ENCODE assay signal across 24 cellular contexts in the genomic region with DNA sequence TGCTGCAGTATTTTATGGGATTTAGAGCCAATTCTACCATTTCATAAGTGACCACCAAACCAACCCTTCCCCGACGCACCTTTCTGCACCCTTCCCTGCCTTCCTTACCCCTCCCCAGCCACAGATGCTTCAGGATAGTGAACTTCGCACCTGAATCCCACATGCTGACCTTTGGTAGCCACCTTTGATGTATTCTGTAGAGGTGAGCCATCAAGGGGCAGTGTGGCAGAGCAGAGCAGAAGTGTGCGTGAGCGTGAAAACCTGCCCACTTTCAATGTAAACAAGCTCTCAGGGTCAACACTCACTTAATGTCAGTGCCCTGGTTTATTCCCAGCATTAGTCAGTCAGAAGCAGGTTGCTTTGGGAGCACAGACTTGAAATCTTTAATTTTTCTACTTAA.
"Had no signal": no experiment of that assay in that cellular context is flagged by ENCODE, and none has a peak within 500 bp of the region (broad histone marks: within the 10 kb centered on the region; RNA-seq: fewer than 3 reads in every experiment).

No MANE protein-coding gene starts in this region.

- H3K4me3 Mint-ChIP-seq: effector memory CD8-positive, alpha-beta T cell; immature natural killer cell; memory B cell; natural killer cell; stimulated activated naive CD8-positive, alpha-beta T cell treated with anti-CD3 and anti-CD28 coated beads, Interleukin-15, amount 100 ng/mL, for 72 hours had no signal

- H3K9me3 ChIP-seq: neutrophil, suprapubic skin had no signal

- H3K4me1 Mint-ChIP-seq: memory B cell; stimulated activated naive CD8-positive, alpha-beta T cell treated with anti-CD3 and anti-CD28 coated beads, Interleukin-15, amount 100 ng/mL, for 72 hours had no signal

- H3K27ac Mint-ChIP-seq: effector memory CD8-positive, alpha-beta T cell; immature natural killer cell; memory B cell; natural killer cell; progenitor cell of endocrine pancreas; stimulated activated naive CD8-positive, alpha-beta T cell treated with anti-CD3 and anti-CD28 coated beads, Interleukin-15, amount 100 ng/mL, for 72 hours had no signal

- ATAC-seq: effector memory CD8-positive, alpha-beta T cell; left colon; left ventricle myocardium superior; natural killer cell; sciatic nerve; stimulated activated naive CD8-positive, alpha-beta T cell treated with anti-CD3 and anti-CD28 coated beads, Interleukin-15, amount 100 ng/mL, for 72 hours had no signal

- H3K4me3 ChIP-seq: lung, smooth muscle cell, suprapubic skin had no signal

- H3K27me3 Mint-ChIP-seq: memory B cell; progenitor cell of endocrine pancreas; stimulated activated naive CD8-positive, alpha-beta T cell treated with anti-CD3 and anti-CD28 coated beads, Interleukin-15, amount 100 ng/mL, for 72 hours had no signal

- H3K4me2 ChIP-seq: smooth muscle cell had no signal

- H3K36me3 Mint-ChIP-seq: memory B cell, natural killer cell had no signal

- H3K9me3 Mint-ChIP-seq: effector memory CD8-positive, alpha-beta T cell; immature natural killer cell; memory B cell; natural killer cell; stimulated activated naive CD8-positive, alpha-beta T cell treated with anti-CD3 and anti-CD28 coated beads, Interleukin-15, amount 100 ng/mL, for 72 hours had no signal

- H3K27me3 ChIP-seq: neutrophil, suprapubic skin had no signal

- DNase-seq: cortex of kidney; effector memory CD8-positive, alpha-beta T cell; hypothalamus; immature natural killer cell; islet precursor cell; kidney glomerular epithelial cell; left colon; left ventricle myocardium superior; natural killer cell; stimulated activated CD4-positive, alpha-beta T cell treated with anti-CD3 and anti-CD28 coated beads, Interleukin-12 subunit alpha, Interleukin-12 subunit beta, amount 100 ng/mL, for 4 hours; stimulated activated CD4-positive, alpha-beta T cell treated with anti-CD3 and anti-CD28 coated beads, Interleukin-1b, Interleukin-23, amount 100 ng/mL, for 48 hours; stimulated activated CD4-positive, alpha-beta T cell treated with anti-CD3 and anti-CD28 coated beads, Interleukin-4, amount 100 ng/mL, for 1 hour; stimulated activated CD8-positive, alpha-beta memory T cell treated with anti-CD3 and anti-CD28 coated beads, Interleukin-4, amount 100 ng/mL, for 48 hours; stimulated activated naive CD4-positive, alpha-beta T cell; stimulated activated naive CD8-positive, alpha-beta T cell treated with anti-CD3 and anti-CD28 coated beads, Interleukin-15, amount 100 ng/mL, for 72 hours; trophoblast cell had no signal

- H2AFZ ChIP-seq: parathyroid adenoma had no signal

- H3K9ac ChIP-seq: parathyroid adenoma had no signal

- H3K36me3 ChIP-seq: suprapubic skin had no signal

- H3K27ac ChIP-seq: neutrophil, parathyroid adenoma, suprapubic skin had no signal

- H3K4me1 ChIP-seq: parathyroid adenoma, suprapubic skin had no signal
